ENCODE assay signal across 14 cellular contexts in genomic region chr5:530001-530400, GRCh38. TPM values are rescaled to one million over a fixed set of nuclear protein-coding genes. Genes with fewer than 3 reads are reported as not detected.
DNase-seq lines count a peak whose midpoint lies in the region; ATAC-seq and TF ChIP-seq lines count a peak whose summit lies in the region.
"Had no signal": no experiment of that assay in that cellular context is flagged by ENCODE, and none has a peak within 500 bp of the region (broad histone marks: within the 10 kb centered on the region; RNA-seq: fewer than 3 reads in every experiment).

No MANE protein-coding gene starts in this region.

- H3K36me3 Mint-ChIP-seq in immature natural killer cell, result no peaks in the 10 kb centered on the region
- no peaks in the 10 kb centered on the region for H3K36me3 Mint-ChIP-seq in activated CD8-positive, alpha-beta T cell treated with anti-CD3 and anti-CD28 coated beads, Interleukin-2, amount 10 ng/mL, durations not matched to agents 7 days and 5 days (ENCODE audit: low read depth)

- ATAC-seq in HG03095 (IDR thresholded peaks at IDR 0.05; ENCODE audit: unreplicated experiment), result peak; percentile 45
- no peak for ATAC-seq in activated CD8-positive, alpha-beta T cell treated with anti-CD3 and anti-CD28 coated beads, Interleukin-2, amount 10 ng/mL, durations not matched to agents 7 days and 5 days

- TF ChIP-seq CTCF in C4-2B (conservative IDR thresholded peaks at IDR 0.05) (no peak), foreskin fibroblast (IDR thresholded peaks at IDR 0.05; ENCODE audit: low read depth, low read length) (no peak)

- POLR2A ChIA-PET in activated CD8-positive, alpha-beta T cell treated with anti-CD3 and anti-CD28 coated beads, Interleukin-2, amount 10 ng/mL, durations not matched to agents 7 days and 5 days (lab: Charles Lee), result interaction anchor here (0.7 to 1.4 kb wide), 4 partner anchors 10 to 23 kb away, joined by 3 to 7 read pairs (median 4); no protein-coding TSS in a partner anchor

- H3K27ac Mint-ChIP-seq in immature natural killer cell, result peak overlapping the region in 2 of 6 donors; percentile 8 to 33
- no peak overlapping the region for H3K27ac Mint-ChIP-seq in activated CD8-positive, alpha-beta T cell treated with anti-CD3 and anti-CD28 coated beads, Interleukin-2, amount 10 ng/mL, durations not matched to agents 7 days and 5 days
- H3K27ac Mint-ChIP-seq: activated CD4-positive, alpha-beta memory T cell treated with anti-CD3 and anti-CD28 coated beads, Interleukin-2, amount 10 ng/mL, durations not matched to agents 7 days and 5 days; progenitor cell of endocrine pancreas had no signal

- peaks cover 0 to 2% (median 0%) of the 10 kb centered on the region in 6 donors for H3K9me3 Mint-ChIP-seq in immature natural killer cell
- H3K9me3 Mint-ChIP-seq in activated CD8-positive, alpha-beta T cell treated with anti-CD3 and anti-CD28 coated beads, Interleukin-2, amount 10 ng/mL, durations not matched to agents 7 days and 5 days (ENCODE audit: insufficient read depth), result no peaks in the 10 kb centered on the region
- H3K9me3 Mint-ChIP-seq: activated CD4-positive, alpha-beta memory T cell treated with anti-CD3 and anti-CD28 coated beads, Interleukin-2, amount 10 ng/mL, durations not matched to agents 7 days and 5 days had no signal

- H3K4me3 Mint-ChIP-seq in immature natural killer cell, result peak overlapping the region in 4 of 5 donors; percentile 7 to 80 (median 16)
- H3K4me3 Mint-ChIP-seq in activated CD8-positive, alpha-beta T cell treated with anti-CD3 and anti-CD28 coated beads, Interleukin-2, amount 10 ng/mL, durations not matched to agents 7 days and 5 days, result no peak overlapping the region
- H3K4me3 Mint-ChIP-seq: activated CD4-positive, alpha-beta memory T cell treated with anti-CD3 and anti-CD28 coated beads, Interleukin-2, amount 10 ng/mL, durations not matched to agents 7 days and 5 days had no signal

- peaks cover 11 to 17% (median 13%) of the 10 kb centered on the region in 3 donors for H3K27me3 Mint-ChIP-seq in immature natural killer cell (ENCODE audit: low read depth in 3 of 3)
- peaks cover 53% of the 10 kb centered on the region for H3K27me3 Mint-ChIP-seq in activated CD8-positive, alpha-beta T cell treated with anti-CD3 and anti-CD28 coated beads, Interleukin-2, amount 10 ng/mL, durations not matched to agents 7 days and 5 days (ENCODE audit: low read depth)

- H3K4me3 ChIP-seq in foreskin fibroblast (ENCODE audit: low read depth in 1 of 2, low read length in 2 of 2), result no peak overlapping the region
- H3K4me3 ChIP-seq: esophagus muscularis mucosa had no signal

- CTCF ChIA-PET in activated CD8-positive, alpha-beta T cell treated with anti-CD3 and anti-CD28 coated beads, Interleukin-2, amount 10 ng/mL, durations not matched to agents 7 days and 5 days (lab: Charles Lee), result interaction anchor here (0.6 to 1.5 kb wide), 4 partner anchors 12 to 83 kb away, joined by 3 to 5 read pairs (median 4); no protein-coding TSS in a partner anchor

- H3K4me1 Mint-ChIP-seq in immature natural killer cell, result peaks cover 26 to 33% of the 10 kb centered on the region in 2 donors
- peaks cover 45% of the 10 kb centered on the region for H3K4me1 Mint-ChIP-seq in activated CD8-positive, alpha-beta T cell treated with anti-CD3 and anti-CD28 coated beads, Interleukin-2, amount 10 ng/mL, durations not matched to agents 7 days and 5 days (ENCODE audit: low read depth)

- DNase-seq in SKM-1 treated with dmso at 0.1 percent for 144 hours (lab: John Stamatoyannopoulos, UW; ENCODE audit: unreplicated experiment) (peak; percentile 80), immature natural killer cell (no peak), foreskin fibroblast (no peak), NCI-H146 (lab: John Stamatoyannopoulos, UW) (no peak), iPS-NIHi11 (ENCODE audit: low spot score) (no peak)
- DNase-seq in activated CD8-positive, alpha-beta T cell treated with anti-CD3 and anti-CD28 coated beads, Interleukin-2, amount 10 ng/mL, durations not matched to agents 7 days and 5 days, result no peak
- DNase-seq: activated CD4-positive, alpha-beta memory T cell treated with anti-CD3 and anti-CD28 coated beads, Interleukin-2, amount 10 ng/mL, durations not matched to agents 7 days and 5 days; activated naive CD4-positive, alpha-beta T cell; NK-92 treated with Interleukin-12 subunit alpha and Interleukin-12 subunit beta, amount 100 ng/mL, for 24 hours; T-helper 1 cell had no signal

- H3K27ac ChIP-seq in C4-2B, result peak overlapping the region; percentile 5; the same call in 1 of the 2 replicates
- H3K27ac ChIP-seq: esophagus muscularis mucosa had no signal

RNA-seq across cellular contexts. Expression of gene SLC9A3, which starts 5.8 kb away (rescaled TPM):
- 1 to 10 TPM in 2 of 3 donors, under 1 TPM in 1; 0.66 to 1.7 (median 1.5) TPM for polyA plus RNA-seq in immature natural killer cell
- 1 to 10 TPM; 1.6 to 1.9 TPM for total RNA-seq in activated CD8-positive, alpha-beta T cell treated with anti-CD3 and anti-CD28 coated beads, Interleukin-2, amount 10 ng/mL, durations not matched to agents 7 days and 5 days
